In genomic region chr17:28101919-28102318, GRCh38 we compare ENCODE assay signal across 20 cellular contexts. TPM values are rescaled to one million over a fixed set of nuclear protein-coding genes. Genes with fewer than 3 reads are reported as not detected.
DNase-seq lines count a peak whose midpoint lies in the region; ATAC-seq, FAIRE-seq and TF ChIP-seq lines count a peak whose summit lies in the region.
"Had no signal": no experiment of that assay in that cellular context is flagged by ENCODE, and none has a peak within 500 bp of the region (broad histone marks: within the 10 kb centered on the region; RNA-seq: fewer than 3 reads in every experiment).

No MANE protein-coding gene starts in this region.

- DNase-seq in K562 (ENCODE audit: extremely low read depth in 1 of 4, low spot score in 3 of 4) (no peak), frontal cortex (ENCODE audit: low spot score in 2 of 2) (no peak), small intestine (no peak), NCI-H345 (lab: John Stamatoyannopoulos, UW) (no peak), SW480 (ENCODE audit: low spot score) (no peak)
- no peak for DNase-seq in activated CD4-positive, alpha-beta T cell treated with anti-CD3 and anti-CD28 coated beads for 1 hour
- DNase-seq: AML-193; Caco-2; Calu3; CD4-positive, alpha-beta T cell; CD8-positive, alpha-beta T cell; DMS79 treated with DMSO at 0.1 percent for 48 hours; GF-D8 had no signal

- H3K36me3 ChIP-seq in K562 (ENCODE audit: control insufficient read depth, insufficient read depth, low read length) = no peaks in the 10 kb centered on the region
- H3K36me3 ChIP-seq in small intestine (ENCODE audit: control insufficient read depth in 2 of 2, insufficient read depth in 2 of 2, low read length in 2 of 2) = no peaks in the 10 kb centered on the region

- peaks cover 38% of the 10 kb centered on the region for H3K79me2 ChIP-seq in K562 (ENCODE audit: control insufficient read depth, insufficient read depth, low read length)

- in situ Hi-C loops in K562 (cut with MboI) = no loop called here

- H3K4me1 ChIP-seq in K562 (replicated peaks in 1 of 2; ENCODE audit: control insufficient read depth in 2 of 2, insufficient read depth in 2 of 2, low read length in 2 of 2) = peaks cover 0 to 26% of the 10 kb centered on the region in 2 experiments; a peak in 2 of 5 replicates
- H3K4me1 ChIP-seq in small intestine (ENCODE audit: control insufficient read depth in 2 of 2, insufficient read depth in 1 of 2, low read depth in 1 of 2, low read length in 1 of 2) = no peaks in the 10 kb centered on the region

- no peak for TF ChIP-seq POLR2A in K562 (conservative IDR thresholded peaks at IDR 0.05)

- ATAC-seq in K562 = no peak
- ATAC-seq: CD8-positive, alpha-beta T cell had no signal

- TF ChIP-seq RAD21 in K562 (CRISPR knock-in tag; conservative IDR thresholded peaks at IDR 0.05 in 1 of 2, IDR thresholded peaks at IDR 0.05 in 1 of 2) = no peak

- TF ChIP-seq EP300 in K562 (IDR thresholded peaks at IDR 0.05; ENCODE audit: low read length) = no peak

- H3K9me3 ChIP-seq in K562 (replicated peaks; ENCODE audit: control insufficient read depth, insufficient read depth, low read depth, low read length) = no peaks in the 10 kb centered on the region
- H3K9me3 ChIP-seq in small intestine (ENCODE audit: control insufficient read depth, low read depth) = no peaks in the 10 kb centered on the region
- H3K9me3 ChIP-seq: Caco-2 had no signal

- intact Hi-C loops in K562 (cut with micrococcal nuclease) = no loop called here

- CTCF ChIA-PET in K562 (lab: Yijun Ruan, JAX; ENCODE audit: low intra/inter-chr PET ratio) = no interaction called here

- H3K4me3 ChIP-seq in K562 (no peak overlapping the region), small intestine (ENCODE audit: low read depth in 1 of 2, low read length in 2 of 2) (no peak overlapping the region)
- H3K4me3 ChIP-seq: BLaER1 treated with 17β-estradiol and CSF1 and Interleukin-3, amounts not matched to agents 10 nM and 100 nM had no signal

- no peaks in the 10 kb centered on the region for H3K27me3 ChIP-seq in K562 (ENCODE audit: control insufficient read depth in 2 of 2, insufficient read depth in 2 of 2, low read length in 2 of 2)
- no peaks in the 10 kb centered on the region for H3K27me3 ChIP-seq in small intestine (ENCODE audit: control insufficient read depth in 2 of 2, insufficient read depth in 2 of 2, low read length in 2 of 2)
- H3K27me3 ChIP-seq: BLaER1 treated with 17β-estradiol and CSF1 and Interleukin-3, amounts not matched to agents 10 nM and 100 nM had no signal

- H4K20me1 ChIP-seq in K562 (replicated peaks; ENCODE audit: control insufficient read depth, insufficient read depth, low read length) = no peaks in the 10 kb centered on the region

- no peak overlapping the region for H3K4me2 ChIP-seq in K562 (ENCODE audit: insufficient read depth, low read length)
- H3K4me2 ChIP-seq: BLaER1 treated with 17β-estradiol and CSF1 and Interleukin-3, amounts not matched to agents 10 nM and 100 nM had no signal

- no peaks in the 10 kb centered on the region for H3K9me1 ChIP-seq in K562 (ENCODE audit: control insufficient read depth, insufficient read depth, low read length)

- BruUV-seq in K562 (replicated peaks; lab: Mats Ljungman, UMichigan) = no TSS peak

- no peak for TF ChIP-seq CTCF in K562 (IDR thresholded peaks at IDR 0.05 in 2 of 3, conservative IDR thresholded peaks at IDR 0.05 in 1 of 3; ENCODE audit: insufficient read depth in 2 of 3, low read depth in 1 of 3, low read length in 3 of 3)

- H2AFZ ChIP-seq in K562 (ENCODE audit: low read depth, low read length) = no peak overlapping the region

- no peak overlapping the region for H3K9ac ChIP-seq in K562 (ENCODE audit: insufficient read depth in 1 of 2, low read depth in 2 of 2, low read length in 2 of 2)
- H3K9ac ChIP-seq: BLaER1 treated with 17β-estradiol and CSF1 and Interleukin-3, amounts not matched to agents 10 nM and 100 nM had no signal

- FAIRE-seq in A204.1 (lab: Jason Lieb, UNC) = peak; percentile 53
- FAIRE-seq in K562 (lab: Jason Lieb, UNC) = no peak
- FAIRE-seq in frontal cortex (lab: Jason Lieb, UNC) = peak; percentile 62
- peak; percentile 75 for FAIRE-seq in small intestine (lab: Jason Lieb, UNC)
- FAIRE-seq: G401.6, GM12891, GM19239 had no signal

- no peak overlapping the region for H3K27ac ChIP-seq in K562 (ENCODE audit: extremely low read depth, low read depth, low read length)
- H3K27ac ChIP-seq in small intestine (ENCODE audit: low read depth in 1 of 2, low read length in 1 of 2) = no peak overlapping the region
- H3K27ac ChIP-seq: 22Rv1; BLaER1 treated with 17β-estradiol and CSF1 and Interleukin-3, amounts not matched to agents 10 nM and 100 nM; C4-2B had no signal

- POLR2A ChIA-PET in K562 (lab: Yijun Ruan, JAX) = no interaction called here

TF ChIP-seq in K562, 482 proteins besides CTCF, POLR2A, EP300 and RAD21:
- no peak for TF ChIP-seq ZNF253 (CRISPR knock-in tag; conservative IDR thresholded peaks at IDR 0.05)
- peak; percentile 97 for TF ChIP-seq ZNF507 (tag; conservative IDR thresholded peaks at IDR 0.05)
- peak; percentile 71 for TF ChIP-seq ZNF354B (CRISPR knock-in tag; IDR thresholded peaks at IDR 0.05)
- no peak for TF ChIP-seq CREB1 (IDR thresholded peaks at IDR 0.05)
- no peak for TF ChIP-seq CREB1 (CRISPR knock-in tag; IDR thresholded peaks at IDR 0.05)

RNA-seq across cellular contexts. Expression of gene NLK, which starts 59.4 kb away (rescaled TPM):
- total RNA-seq in K562 (2011; cell fraction: chromatin; rRNA removed; ENCODE audit: low replicate concordance) = 88.0 and 129 TPM in 2 replicates
- total RNA-seq in K562 (2011; cell fraction: nucleolus; rRNA removed) = 64.0 and 66.8 TPM in 2 replicates
- 80.4 and 113 TPM in 2 replicates for total RNA-seq in K562 (2011; cell fraction: nucleoplasm; rRNA removed)
- 25.7 and 25.8 TPM in 2 replicates for total RNA-seq in K562 (2014; rRNA removed)
- total RNA-seq in K562 (2014; rRNA removed; fragmentation: Illumina TruSeq; extraction: Trizol) = 26.3 and 29.8 TPM in 2 replicates
- total RNA-seq in K562 (2015; rRNA removed; fragmentation: Illumina TruSeq; extraction: Trizol) = 33.2 and 33.7 TPM in 2 replicates
- 29.1 and 29.2 TPM in 2 replicates for total RNA-seq in K562 (2021)
- polyA plus RNA-seq in K562 (2011; rRNA removed) = 44.4 and 59.6 TPM in 2 replicates
- polyA plus RNA-seq in K562 (2011; cell fraction: cytosol; rRNA removed) = 26.6 and 30.8 TPM in 2 replicates
- polyA plus RNA-seq in K562 (2011; cell fraction: nucleus; rRNA removed) = 92.1 and 137 TPM in 2 replicates
- 24.3 and 28.6 TPM in 2 replicates for polyA plus RNA-seq in K562 (2012)
- polyA plus RNA-seq in K562 (2014; fragmentation: Illumina TruSeq; extraction: Trizol) = 30.5 and 33.7 TPM in 2 replicates
- polyA plus RNA-seq in K562 (2014; fragmentation: Nextera tagmentation; extraction: Ambion mirVana) = 10 to 100 TPM; 10.9 to 11.1 TPM
- 26.7 and 27.7 TPM in 2 replicates for polyA plus RNA-seq in K562 (2014; rRNA removed)
- 58.5 and 80.6 TPM in 2 replicates for polyA minus RNA-seq in K562 (2011; rRNA and poly(A)+ RNA removed)
- 21.7 and 34.5 TPM in 2 replicates for polyA minus RNA-seq in K562 (2011; cell fraction: cytosol; rRNA and poly(A)+ RNA removed)
- polyA minus RNA-seq in K562 (2011; cell fraction: nucleus; rRNA and poly(A)+ RNA removed) = 64.1 and 102 TPM in 2 replicates
- total RNA-seq in frontal cortex = 73.0 TPM
- polyA plus RNA-seq in small intestine = 10 to 100 TPM in 1 of 3 donors, 1 to 10 TPM in 2; 7.0 to 11.2 (median 8.7) TPM
